18 cellular contexts compared by ENCODE assay signal in genomic region chr4:77188498-77189187, GRCh38. TPM values are rescaled to one million over a fixed set of nuclear protein-coding genes. Genes with fewer than 3 reads are reported as not detected.
DNase-seq lines count a peak whose midpoint lies in the region; ATAC-seq and TF ChIP-seq lines count a peak whose summit lies in the region.
"Had no signal": no experiment of that assay in that cellular context is flagged by ENCODE, and none has a peak within 500 bp of the region (broad histone marks: within the 10 kb centered on the region; RNA-seq: fewer than 3 reads in every experiment).

No MANE protein-coding gene starts in this region.

- no peak for ATAC-seq in HG03342 (IDR thresholded peaks at IDR 0.05; ENCODE audit: unreplicated experiment)
- ATAC-seq: CD8-positive, alpha-beta T cell; K562 had no signal

- no peak overlapping the region for H3K27ac ChIP-seq in BLaER1 treated with 17β-estradiol and CSF1 and Interleukin-3, amounts not matched to agents 10 nM and 100 nM
- H3K27ac ChIP-seq in SJCRH30 (no peak overlapping the region), dorsolateral prefrontal cortex (peak overlapping the region in 55 of 59 donors; percentile 2 to 94 (median 61)), prostate gland (no peak overlapping the region)
- H3K27ac ChIP-seq: SJSA1 had no signal

- H3K36me3 ChIP-seq in BLaER1 treated with 17β-estradiol and CSF1 and Interleukin-3, amounts not matched to agents 10 nM and 100 nM, result no peaks in the 10 kb centered on the region
- H3K36me3 ChIP-seq in SJCRH30, result no peaks in the 10 kb centered on the region
- no peaks in the 10 kb centered on the region for H3K36me3 ChIP-seq in prostate gland
- H3K36me3 ChIP-seq: SJSA1 had no signal

- no peak overlapping the region for H3K4me3 ChIP-seq in BLaER1 treated with 17β-estradiol and CSF1 and Interleukin-3, amounts not matched to agents 10 nM and 100 nM
- H3K4me3 ChIP-seq in SJCRH30 (no peak overlapping the region), dorsolateral prefrontal cortex (no peak overlapping the region), prostate gland (no peak overlapping the region)
- H3K4me3 ChIP-seq: K562, SJSA1 had no signal

- no peak overlapping the region for H3K9ac ChIP-seq in BLaER1 treated with 17β-estradiol and CSF1 and Interleukin-3, amounts not matched to agents 10 nM and 100 nM

- WGBS in prostate gland, result 74% methylated on average over 9 of the region's 9 CpGs

- H3K4me2 ChIP-seq in BLaER1 treated with 17β-estradiol and CSF1 and Interleukin-3, amounts not matched to agents 10 nM and 100 nM, result peak overlapping the region in 6 of 11 experiments; percentile 8 to 45 (median 20); a peak in 8 of 22 replicates

- TF ChIP-seq POLR2A in prostate gland (IDR thresholded peaks at IDR 0.05), result no peak

- H4K20me1 ChIP-seq in BLaER1 treated with 17β-estradiol and CSF1 and Interleukin-3, amounts not matched to agents 10 nM and 100 nM, result no peaks in the 10 kb centered on the region

- peaks cover 4 to 20% (median 13%) of the 10 kb centered on the region in 10 experiments; a peak in 18 of 20 replicates for H3K4me1 ChIP-seq in BLaER1 treated with 17β-estradiol and CSF1 and Interleukin-3, amounts not matched to agents 10 nM and 100 nM
- H3K4me1 ChIP-seq in SJCRH30, result peaks cover 28% of the 10 kb centered on the region
- H3K4me1 ChIP-seq in prostate gland (replicated peaks), result no peaks in the 10 kb centered on the region
- H3K4me1 ChIP-seq: SJSA1 had no signal

- no peaks in the 10 kb centered on the region for H3K9me3 ChIP-seq in BLaER1 treated with 17β-estradiol and CSF1 and Interleukin-3, amounts not matched to agents 10 nM and 100 nM (replicated peaks in 1 of 11)
- H3K9me3 ChIP-seq in SJCRH30 (replicated peaks) (no peaks in the 10 kb centered on the region), prostate gland (no peaks in the 10 kb centered on the region)
- H3K9me3 ChIP-seq: SJSA1 had no signal

- TF ChIP-seq CTCF in dorsolateral prefrontal cortex (IDR thresholded peaks at IDR 0.05 in 54 of 56, conservative IDR thresholded peaks at IDR 0.05 in 2 of 56; ENCODE audit: low read depth in 1 of 56, partially characterized antibody in 56 of 56) (no peak), prostate gland (IDR thresholded peaks at IDR 0.05) (no peak)

- intact Hi-C loops in dorsolateral prefrontal cortex (cut with DNase I) (loop anchor here in 1 of 2 donors (10.0 kb wide), 1 partner anchor 114 kb away; the partner anchor contains the start of gene CCNI), prostate gland (cut with DNase I) (no loop called here)

- DNase-seq in SJCRH30 (peak; percentile 28 to 62), dorsolateral prefrontal cortex (peak in 2 of 10 donors; percentile 34 to 87), occipital lobe (lab: John Stamatoyannopoulos, UW) (peak; percentile 16), NCI-H1048 (lab: John Stamatoyannopoulos, UW) (no peak), prostate gland (ENCODE audit: low spot score) (no peak)
- no peak for DNase-seq in activated T-cell treated with anti-CD3 and anti-CD28 coated beads, Interleukin-2, amount 50 U/mL, for 1 hour
- DNase-seq: Calu3; CD8-positive, alpha-beta T cell; DMS53; EL; NCI-H1105 treated with DMSO at 0.1 percent for 48 hours; NCI-H187; NCI-H2227 treated with DMSO at 0.1 percent for 48 hours; NCI-H524 had no signal

- no peaks in the 10 kb centered on the region for H3K27me3 ChIP-seq in BLaER1 treated with 17β-estradiol and CSF1 and Interleukin-3, amounts not matched to agents 10 nM and 100 nM
- H3K27me3 ChIP-seq in SJCRH30 (no peaks in the 10 kb centered on the region), dorsolateral prefrontal cortex (no peaks in the 10 kb centered on the region), prostate gland (replicated peaks; ENCODE audit: insufficient read depth) (no peaks in the 10 kb centered on the region)

RNA-seq across cellular contexts. Expression of gene CCNG2, which starts 31.6 kb away (rescaled TPM):
- total RNA-seq in SJCRH30 (2014; rRNA removed; shearing (Covaris generic)), result 48.0 and 52.6 TPM in 2 replicates
- total RNA-seq in dorsolateral prefrontal cortex (10 to 100 TPM; 26.7 to 72.3 (median 49.5) TPM), occipital lobe (139 TPM), prostate gland (100 to 1,000 TPM in 1 of 2 donors, 10 to 100 TPM in 1; 61.3 to 106 TPM)

Comparison
In these comparisons a context has a peak if more than half of its experiments do, and no peak if none do; other contexts are left out.
1. H3K27ac ChIP-seq: peak in dorsolateral prefrontal cortex (55 of 59); none in BLaER1 treated with 17β-estradiol and CSF1 and Interleukin-3, amounts not matched to agents 10 nM and 100 nM (0 of 11), SJCRH30 (single experiment) and prostate gland (0 of 2).
2. DNase-seq: peak in SJCRH30 (2 of 2) and occipital lobe (single experiment); none in NCI-H1048 (single experiment), prostate gland (single experiment) and activated T-cell treated with anti-CD3 and anti-CD28 coated beads, Interleukin-2, amount 50 U/mL, for 1 hour (single experiment).